ENCODE assay signal across 27 cellular contexts in the genomic region with DNA sequence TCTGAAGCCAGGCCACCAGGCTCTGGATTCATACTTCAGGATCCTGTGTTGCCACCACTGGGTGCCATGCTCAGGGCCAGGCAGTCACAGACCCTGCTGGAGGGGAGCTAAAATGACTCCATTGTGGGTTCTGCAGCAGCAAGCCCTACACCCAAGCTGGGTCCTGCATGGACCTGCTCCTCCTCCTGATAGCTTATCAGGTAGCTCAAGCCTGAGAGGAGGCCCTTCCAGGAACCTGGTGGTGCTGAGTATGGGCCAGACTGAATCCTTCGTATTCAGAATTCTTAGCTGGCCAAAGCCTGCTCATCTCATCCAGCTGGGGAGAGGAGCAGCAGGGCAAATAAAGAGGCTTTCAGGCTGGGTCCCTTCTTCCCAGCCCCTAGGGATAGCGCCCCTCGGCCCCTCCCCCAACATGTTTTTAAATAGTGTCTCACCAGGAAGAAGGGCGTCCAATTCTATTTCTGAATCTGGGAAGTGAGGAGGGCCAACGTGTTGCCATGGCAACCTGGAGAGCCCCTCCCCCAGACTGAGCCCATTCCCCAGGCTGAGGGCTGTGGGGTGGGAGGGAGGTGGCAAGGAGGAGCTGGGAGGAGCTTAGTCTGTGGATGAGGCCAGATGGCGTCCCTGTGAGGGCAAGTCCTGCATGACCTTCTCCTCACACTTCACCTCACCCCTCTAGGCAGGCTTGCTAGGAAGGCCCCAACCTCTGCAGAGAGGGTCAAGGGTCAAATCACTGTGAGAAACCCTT. TPM values are rescaled to one million over a fixed set of nuclear protein-coding genes. Genes with fewer than 3 reads are reported as not detected.
DNase-seq lines count a peak whose midpoint lies in the region; ATAC-seq and TF ChIP-seq lines count a peak whose summit lies in the region.
"Had no signal": no experiment of that assay in that cellular context is flagged by ENCODE, and none has a peak within 500 bp of the region (broad histone marks: within the 10 kb centered on the region; RNA-seq: fewer than 3 reads in every experiment).

No MANE protein-coding gene starts in this region.

- H3K4me3 ChIP-seq in mesodermal cell (ENCODE audit: extremely low read depth, insufficient read depth, low read length, poor library complexity, severe bottlenecking) (no peak overlapping the region), upper lobe of right lung (no peak overlapping the region)
- H3K4me3 ChIP-seq: psoas muscle, smooth muscle cell had no signal

- no peak overlapping the region for H2BK12ac ChIP-seq in H9 (ENCODE audit: insufficient read length, low read depth, low read length)

- peaks cover 9% of the 10 kb centered on the region; the same call in 1 of the 2 replicates for H3K4me1 ChIP-seq in H9 (ENCODE audit: insufficient read depth, low read length)
- H3K4me1 ChIP-seq in mesodermal cell (ENCODE audit: control insufficient read depth, insufficient read depth, low read length, poor library complexity, severe bottlenecking), result peaks cover 11% of the 10 kb centered on the region
- peaks cover 5% of the 10 kb centered on the region for H3K4me1 ChIP-seq in upper lobe of right lung

- ATAC-seq in upper lobe of right lung, result no peak
- ATAC-seq: effector memory CD8-positive, alpha-beta T cell; natural killer cell; stimulated activated naive CD8-positive, alpha-beta T cell treated with anti-CD3 and anti-CD28 coated beads, Interleukin-15, amount 100 ng/mL, for 72 hours had no signal

- no peak overlapping the region for H4K5ac ChIP-seq in H9 (ENCODE audit: insufficient read length, low read depth, low read length)

- no peaks in the 10 kb centered on the region for H3K9me3 Mint-ChIP-seq in H9
- no peaks in the 10 kb centered on the region for H3K9me3 Mint-ChIP-seq in brain
- H3K9me3 Mint-ChIP-seq: activated CD4-positive, alpha-beta memory T cell treated with anti-CD3 and anti-CD28 coated beads, Interleukin-2, amount 10 ng/mL, durations not matched to agents 7 days and 5 days; effector memory CD8-positive, alpha-beta T cell; memory B cell; natural killer cell; stimulated activated naive CD8-positive, alpha-beta T cell treated with anti-CD3 and anti-CD28 coated beads, Interleukin-15, amount 100 ng/mL, for 72 hours; type B pancreatic cell had no signal

- H3K18ac ChIP-seq in H9 (ENCODE audit: insufficient read length, low read depth, low read length), result no peak overlapping the region

- no CpG with 5 or more reads among the region's 6 CpGs for WGBS in H9 (ENCODE audit: extremely low coverage, insufficient read length, low lambda C conversion rate)
- 70 to 71% methylated on average over 1 to 2 of the region's 6 CpGs for WGBS in mesodermal cell (ENCODE audit: insufficient coverage in 2 of 2), 2 experiments

- H4K20me1 ChIP-seq in H9 (ENCODE audit: control insufficient read depth, insufficient read depth, insufficient read length), result no peaks in the 10 kb centered on the region

- H3K4ac ChIP-seq in H9 (ENCODE audit: low read depth, low read length), result no peak overlapping the region

- H3K4me1 Mint-ChIP-seq in H9 (peaks cover 29 to 34% of the 10 kb centered on the region in 2 experiments), brain (peaks cover 38% of the 10 kb centered on the region)
- H3K4me1 Mint-ChIP-seq: activated CD4-positive, alpha-beta memory T cell treated with anti-CD3 and anti-CD28 coated beads, Interleukin-2, amount 10 ng/mL, durations not matched to agents 7 days and 5 days; memory B cell; natural killer cell; stimulated activated naive CD8-positive, alpha-beta T cell treated with anti-CD3 and anti-CD28 coated beads, Interleukin-15, amount 100 ng/mL, for 72 hours had no signal

- H3K27me3 ChIP-seq in H9 (ENCODE audit: insufficient read depth, low read length) (no peaks in the 10 kb centered on the region), upper lobe of right lung (no peaks in the 10 kb centered on the region)

- no peak overlapping the region for H2BK120ac ChIP-seq in H9 (ENCODE audit: low read depth, low read length, poor library complexity, severe bottlenecking)

- no peak overlapping the region for H3K27ac ChIP-seq in H9 (ENCODE audit: insufficient read length, low read depth, low read length)
- H3K27ac ChIP-seq in mesodermal cell (ENCODE audit: low read depth, low read length, severe bottlenecking), result peak overlapping the region; percentile 46
- H3K27ac ChIP-seq in upper lobe of right lung, result no peak overlapping the region
- H3K27ac ChIP-seq: psoas muscle, VCaP had no signal

- H4K8ac ChIP-seq in H9 (replicated peaks; ENCODE audit: insufficient read length, low read depth, low read length), result no peak overlapping the region

- 0 out of 2 replicates have a peak overlapping the region, but pooled peaks have one; percentile 1 for H3K14ac ChIP-seq in H9 (ENCODE audit: insufficient read depth, low read length)

- H3K9me3 ChIP-seq in H9 (ENCODE audit: control insufficient read depth, low read depth, low read length) (no peaks in the 10 kb centered on the region), mesodermal cell (ENCODE audit: control insufficient read depth, low read length) (no peaks in the 10 kb centered on the region), upper lobe of right lung (no peaks in the 10 kb centered on the region)
- H3K9me3 ChIP-seq: psoas muscle had no signal

- H3K79me1 ChIP-seq in H9 (ENCODE audit: insufficient read depth, low read depth, low read length, poor library complexity, severe bottlenecking), result no peaks in the 10 kb centered on the region

- peaks cover 7% of the 10 kb centered on the region for H3K27me3 Mint-ChIP-seq in H9 (ENCODE audit: low read depth)
- peaks cover 2% of the 10 kb centered on the region for H3K27me3 Mint-ChIP-seq in brain
- H3K27me3 Mint-ChIP-seq: activated CD4-positive, alpha-beta memory T cell treated with anti-CD3 and anti-CD28 coated beads, Interleukin-2, amount 10 ng/mL, durations not matched to agents 7 days and 5 days; stimulated activated naive CD8-positive, alpha-beta T cell treated with anti-CD3 and anti-CD28 coated beads, Interleukin-15, amount 100 ng/mL, for 72 hours had no signal

- intact Hi-C loops in upper lobe of right lung (cut with DNase I), result no loop called here

- H3K56ac ChIP-seq in H9 (ENCODE audit: insufficient read length, low read depth, low read length), result no peak overlapping the region

- no peak overlapping the region for H2BK5ac ChIP-seq in H9 (ENCODE audit: insufficient read length, low read length)

- no peaks in the 10 kb centered on the region for H3K79me2 ChIP-seq in H9 (ENCODE audit: insufficient read depth, low read length)

- no peaks in the 10 kb centered on the region for H3K36me3 Mint-ChIP-seq in H9 (ENCODE audit: insufficient read depth in 1 of 3, low read depth in 3 of 3)
- no peaks in the 10 kb centered on the region for H3K36me3 Mint-ChIP-seq in brain
- H3K36me3 Mint-ChIP-seq: memory B cell, natural killer cell, type B pancreatic cell had no signal

- H3K4me2 ChIP-seq in H9 (ENCODE audit: insufficient read depth, insufficient read length, low read length), result no peak overlapping the region
- H3K4me2 ChIP-seq: smooth muscle cell had no signal

- H3K4me3 Mint-ChIP-seq in H9 (no peak overlapping the region), brain (peak overlapping the region in 3 of 5 experiments; percentile 13 to 39 (median 38))
- H3K4me3 Mint-ChIP-seq: activated CD4-positive, alpha-beta memory T cell treated with anti-CD3 and anti-CD28 coated beads, Interleukin-2, amount 10 ng/mL, durations not matched to agents 7 days and 5 days; effector memory CD8-positive, alpha-beta T cell; memory B cell; natural killer cell; stimulated activated naive CD8-positive, alpha-beta T cell treated with anti-CD3 and anti-CD28 coated beads, Interleukin-15, amount 100 ng/mL, for 72 hours; type B pancreatic cell had no signal

- no peak overlapping the region for H4K91ac ChIP-seq in H9 (ENCODE audit: insufficient read length, low read depth, low read length)

- DNase-seq in H9, result peak; percentile 79
- peak; percentile 72 for DNase-seq in NCI-H2227 (lab: John Stamatoyannopoulos, UW; ENCODE audit: unreplicated experiment)
- DNase-seq in UCSD-AML1 (lab: John Stamatoyannopoulos, UW; ENCODE audit: unreplicated experiment), result no peak
- DNase-seq in superior temporal gyrus (ENCODE audit: extremely low spot score), result no peak
- no peak for DNase-seq in upper lobe of right lung
- no peak for DNase-seq in GM20000 (ENCODE audit: low spot score)
- DNase-seq: activated CD4-positive, alpha-beta memory T cell treated with anti-CD3 and anti-CD28 coated beads, Interleukin-2, amount 10 ng/mL, durations not matched to agents 7 days and 5 days; activated naive CD4-positive, alpha-beta T cell treated with anti-CD3 and anti-CD28 coated beads, Interleukin-2, amount 50 U/mL, for 16 hours; aorta; effector memory CD8-positive, alpha-beta T cell; IMR-90; natural killer cell; NCI-H187; psoas muscle; stimulated activated CD4-positive, alpha-beta T cell treated with anti-CD3 and anti-CD28 coated beads, Interleukin-4, amount 100 ng/mL, for 1 hour; stimulated activated naive CD8-positive, alpha-beta T cell treated with anti-CD3 and anti-CD28 coated beads, Interleukin-15, amount 100 ng/mL, for 72 hours had no signal

- TF ChIP-seq CTCF in H9 (conservative IDR thresholded peaks at IDR 0.05) (no peak), brain (conservative IDR thresholded peaks at IDR 0.05) (no peak), upper lobe of right lung (IDR thresholded peaks at IDR 0.05) (no peak), GM20000 (IDR thresholded peaks at IDR 0.05; ENCODE audit: extremely low read depth, missing control alignments) (no peak)

- H3K27ac Mint-ChIP-seq in H9 (no peak overlapping the region), brain (peak overlapping the region; percentile 71 to 100 (median 81))
- H3K27ac Mint-ChIP-seq: activated CD4-positive, alpha-beta memory T cell treated with anti-CD3 and anti-CD28 coated beads, Interleukin-2, amount 10 ng/mL, durations not matched to agents 7 days and 5 days; effector memory CD8-positive, alpha-beta T cell; memory B cell; natural killer cell; type B pancreatic cell had no signal

- no peak overlapping the region for H3K23ac ChIP-seq in H9 (ENCODE audit: insufficient read length, low read depth, low read length)

- no peaks in the 10 kb centered on the region for H3K36me3 ChIP-seq in mesodermal cell (ENCODE audit: control insufficient read depth, insufficient read depth, low read length)
- H3K36me3 ChIP-seq in upper lobe of right lung, result no peaks in the 10 kb centered on the region

- H2AK5ac ChIP-seq in H9 (ENCODE audit: insufficient read length, low read length), result no peak overlapping the region

- H3K23me2 ChIP-seq in H9 (ENCODE audit: insufficient read length, low read depth, low read length, poor library complexity, severe bottlenecking), result no peaks in the 10 kb centered on the region

- no peak overlapping the region for H2BK15ac ChIP-seq in H9 (ENCODE audit: low read depth, low read length)

- no peak overlapping the region for H2AFZ ChIP-seq in H9 (ENCODE audit: low read length)

- H2BK20ac ChIP-seq in H9 (ENCODE audit: low read depth, low read length, poor library complexity, severe bottlenecking), result no peak overlapping the region

- H3K9ac ChIP-seq in H9 (ENCODE audit: extremely low read depth, insufficient read length, low read length), result no peak overlapping the region

- H3T11ph ChIP-seq in H9 (ENCODE audit: low read length), result no peak overlapping the region

RNA-seq across cellular contexts. Expression of gene CAMKV, which starts 11.0 kb away (rescaled TPM):
- 50.4 and 54.2 TPM in 2 replicates for total RNA-seq in H9 (2021)
- 28.5 TPM for polyA plus RNA-seq in brain (ENCODE audit: insufficient read depth, low read depth, low replicate concordance)
- 6.3 TPM for polyA plus RNA-seq in mesodermal cell (2013, experiment 1 of 2)
- polyA plus RNA-seq in mesodermal cell (2013, experiment 2 of 2), result 3.4 TPM
- not detected for total RNA-seq in upper lobe of right lung
- total RNA-seq: activated CD4-positive, alpha-beta memory T cell treated with anti-CD3 and anti-CD28 coated beads, Interleukin-2, amount 10 ng/mL, durations not matched to agents 7 days and 5 days; aorta; glomerular endothelial cell; IMR-90; MCF 10A; natural killer cell; psoas muscle; smooth muscle cell; T-helper 1 cell treated with Interleukin-12 subunit alpha and Interleukin-12 subunit beta and Interleukin-4 antibody, amounts not matched to agents 30 ng/mL and 1 ng/mL, for 36 hours had no signal
- polyA plus RNA-seq: aorta, IMR-90, keratinocyte, smooth muscle cell had no signal

RNA-seq across cellular contexts. Expression of gene MST1R, which starts 22.9 kb away (rescaled TPM):
- total RNA-seq in H9 (2021) (4.9 and 5.3 TPM in 2 replicates), upper lobe of right lung (46.2 TPM)
- 1.6 TPM for polyA plus RNA-seq in brain (ENCODE audit: insufficient read depth, low read depth, low replicate concordance)
- 0.55 TPM for polyA plus RNA-seq in mesodermal cell (2013, experiment 1 of 2)
- polyA plus RNA-seq in mesodermal cell (2013, experiment 2 of 2), result 0.96 TPM
- total RNA-seq: Daoy had no signal

RNA-seq across cellular contexts. Expression of gene TRAIP, which starts 24.4 kb away (rescaled TPM):
- total RNA-seq in H9 (2021) (30.9 and 36.7 TPM in 2 replicates), upper lobe of right lung (1.5 TPM)
- polyA plus RNA-seq in brain (ENCODE audit: insufficient read depth, low read depth, low replicate concordance), result 6.8 TPM
- 11.2 TPM for polyA plus RNA-seq in mesodermal cell (2013, experiment 1 of 2)
- polyA plus RNA-seq in mesodermal cell (2013, experiment 2 of 2), result 11.5 TPM

RNA-seq across cellular contexts. Expression of gene MON1A, which starts 48.9 kb away (rescaled TPM):
- total RNA-seq in H9 (2021), result 10.0 and 10.9 TPM in 2 replicates
- 16.9 TPM for polyA plus RNA-seq in brain (ENCODE audit: insufficient read depth, low read depth, low replicate concordance)
- 7.8 TPM for polyA plus RNA-seq in mesodermal cell (2013, experiment 1 of 2)
- 6.4 TPM for polyA plus RNA-seq in mesodermal cell (2013, experiment 2 of 2)
- total RNA-seq in upper lobe of right lung, result 10.2 TPM

RNA-seq across cellular contexts. Expression of gene RBM6, which starts 59.2 kb away (rescaled TPM):
- total RNA-seq in H9 (2021) (81.4 and 90.7 TPM in 2 replicates), upper lobe of right lung (110 TPM)
- polyA plus RNA-seq in brain (ENCODE audit: insufficient read depth, low read depth, low replicate concordance), result 13.8 TPM
- polyA plus RNA-seq in mesodermal cell (2013, experiment 1 of 2), result 99.4 TPM
- polyA plus RNA-seq in mesodermal cell (2013, experiment 2 of 2), result 85.1 TPM

Comparison
In these comparisons a context has a peak if more than half of its experiments do, and no peak if none do; other contexts are left out.
1. DNase-seq: peak in H9 (single experiment) and NCI-H2227 (single experiment); none in UCSD-AML1 (single experiment), superior temporal gyrus (single experiment), upper lobe of right lung (single experiment) and GM20000 (single experiment).
2. H3K27ac Mint-ChIP-seq: peak in brain (5 of 5); none in H9 (0 of 3).
3. H3K4me3 Mint-ChIP-seq: peak in brain (3 of 5); none in H9 (0 of 2).
4. RNA of gene CAMKV, which starts 11.0 kb away (total RNA-seq): 50.4 to 54.2 TPM in H9; not detected in upper lobe of right lung (single experiment); every median in the first group is over 10 times any median in the second.
5. RNA of gene TRAIP, which starts 24.4 kb away (total RNA-seq): 30.9 to 36.7 TPM in H9; 1.5 TPM in upper lobe of right lung (single experiment); every median in the first group is over 10 times any median in the second.